ENCODE assay signal across 24 cellular contexts in the genomic region with DNA sequence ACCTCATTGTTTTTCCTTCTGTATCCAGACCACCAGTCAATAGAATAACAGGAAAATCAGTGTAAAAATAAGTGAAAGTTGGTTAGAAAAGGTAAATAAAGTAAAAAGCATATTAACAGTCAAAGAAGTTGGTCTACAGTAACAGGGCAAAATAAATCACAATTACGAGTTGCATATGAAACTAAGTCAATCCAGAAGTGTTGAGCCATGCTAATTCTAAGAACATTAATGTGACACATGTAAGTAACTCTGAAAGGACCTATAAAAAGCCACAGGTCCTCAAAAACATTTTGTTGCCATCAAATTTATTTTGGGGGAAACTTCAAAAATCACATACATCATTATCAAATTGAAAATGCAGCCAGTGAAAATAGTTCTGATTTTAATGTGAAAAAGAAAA.
"Had no signal": no experiment of that assay in that cellular context is flagged by ENCODE, and none has a peak within 500 bp of the region (broad histone marks: within the 10 kb centered on the region; RNA-seq: fewer than 3 reads in every experiment).

No MANE protein-coding gene starts in this region.

- H3K4me3 ChIP-seq: coronary artery, gastrocnemius medialis, heart left ventricle, hepatocyte, lung, prostate gland, right atrium auricular region, thoracic aorta, tibial nerve, upper lobe of left lung had no signal

- H3K9ac ChIP-seq: parathyroid adenoma had no signal

- H3K4me3 Mint-ChIP-seq: memory B cell; natural killer cell; neural crest cell; stimulated activated effector memory CD8-positive, alpha-beta T cell treated with anti-CD3 and anti-CD28 coated beads, Interleukin-12 subunit alpha, Interleukin-12 subunit beta, amount 100 ng/mL, for 72 hours had no signal

- H3K4me2 ChIP-seq: hepatocyte had no signal

- H3K4me1 ChIP-seq: prostate gland had no signal

- ATAC-seq: esophagus mucosa; gastrocnemius medialis; heart left ventricle; left lobe of liver; sciatic nerve; stimulated activated effector memory CD8-positive, alpha-beta T cell treated with anti-CD3 and anti-CD28 coated beads, Interleukin-12 subunit alpha, Interleukin-12 subunit beta, amount 100 ng/mL, for 72 hours had no signal

- H2AFZ ChIP-seq: hepatocyte, parathyroid adenoma had no signal

- H3K36me3 Mint-ChIP-seq: memory B cell; natural killer cell; stimulated activated effector memory CD8-positive, alpha-beta T cell treated with anti-CD3 and anti-CD28 coated beads, Interleukin-12 subunit alpha, Interleukin-12 subunit beta, amount 100 ng/mL, for 72 hours had no signal

- H3K27me3 ChIP-seq: gastrocnemius medialis, heart left ventricle, hepatocyte, neutrophil, right atrium auricular region, tibial nerve, upper lobe of left lung had no signal

- H3K27ac ChIP-seq: coronary artery, epithelial cell of prostate, gastrocnemius medialis, heart left ventricle, hepatocyte, neutrophil, parathyroid adenoma, prostate gland, right atrium auricular region, thoracic aorta, tibial nerve, upper lobe of left lung had no signal

- H3K27me3 Mint-ChIP-seq: memory B cell had no signal

- DNase-seq: dermis blood vessel endothelial cell; foreskin fibroblast; gastrocnemius medialis; heart left ventricle; kidney; natural killer cell; stimulated activated naive CD4-positive, alpha-beta T cell treated with Interleukin-2 at 50 U/mL for 16 hours; upper lobe of left lung had no signal

- H3K9me3 ChIP-seq: gastrocnemius medialis, heart left ventricle, neutrophil, prostate gland, right atrium auricular region, thoracic aorta, tibial nerve, upper lobe of left lung had no signal

- H3K36me3 ChIP-seq: gastrocnemius medialis, heart left ventricle, neutrophil, prostate gland, right atrium auricular region, thoracic aorta, tibial nerve, upper lobe of left lung had no signal

- H3K9me3 Mint-ChIP-seq: memory B cell; natural killer cell; neural crest cell; stimulated activated effector memory CD8-positive, alpha-beta T cell treated with anti-CD3 and anti-CD28 coated beads, Interleukin-12 subunit alpha, Interleukin-12 subunit beta, amount 100 ng/mL, for 72 hours had no signal

- H3K27ac Mint-ChIP-seq: memory B cell; stimulated activated effector memory CD8-positive, alpha-beta T cell treated with anti-CD3 and anti-CD28 coated beads, Interleukin-12 subunit alpha, Interleukin-12 subunit beta, amount 100 ng/mL, for 72 hours had no signal
